9 cellular contexts compared by ENCODE assay signal in genomic region chr11:9600651-9601040, GRCh38. TPM values are rescaled to one million over a fixed set of nuclear protein-coding genes. Genes with fewer than 3 reads are reported as not detected.
DNase-seq lines count a peak whose midpoint lies in the region; ATAC-seq, FAIRE-seq and TF ChIP-seq lines count a peak whose summit lies in the region.
"Had no signal": no experiment of that assay in that cellular context is flagged by ENCODE, and none has a peak within 500 bp of the region (broad histone marks: within the 10 kb centered on the region; RNA-seq: fewer than 3 reads in every experiment).

No MANE protein-coding gene starts in this region.

- H3K4me3 ChIP-seq in CD4-positive, CD25-positive, alpha-beta regulatory T cell (ENCODE audit: low read depth, low read length): peak overlapping the region; percentile 62
- H3K4me3 ChIP-seq in brain microvascular endothelial cell (ENCODE audit: low read depth, low read length): no peak overlapping the region
- H3K4me3 ChIP-seq in transverse colon: no peak overlapping the region
- H3K4me3 ChIP-seq: cardiac muscle cell had no signal

- peak overlapping the region in 2 of 4 donors; percentile 68 to 69 for H3K4me3 Mint-ChIP-seq in CD4-positive, CD25-positive, alpha-beta regulatory T cell
- H3K4me3 Mint-ChIP-seq in progenitor cell of endocrine pancreas (ENCODE audit: low read depth): no peak overlapping the region

- no peaks in the 10 kb centered on the region for H3K36me3 Mint-ChIP-seq in CD4-positive, CD25-positive, alpha-beta regulatory T cell
- H3K36me3 Mint-ChIP-seq in progenitor cell of endocrine pancreas (ENCODE audit: insufficient read depth): no peaks in the 10 kb centered on the region

- no peaks in the 10 kb centered on the region for H3K36me3 ChIP-seq in CD4-positive, CD25-positive, alpha-beta regulatory T cell (ENCODE audit: control insufficient read depth, insufficient read depth, low read length)
- no peaks in the 10 kb centered on the region for H3K36me3 ChIP-seq in brain microvascular endothelial cell (replicated peaks)
- no peaks in the 10 kb centered on the region for H3K36me3 ChIP-seq in transverse colon
- H3K36me3 ChIP-seq: cardiac muscle cell had no signal

- 73 to 83% methylated on average over 2 to 4 of the region's 4 CpGs for WGBS in transverse colon (ENCODE audit: low coverage in 1 of 2), 2 donors

- in situ Hi-C loops in brain microvascular endothelial cell (cut with HindIII; ENCODE audit: low pct_ligation_motif_present, low sequenced_read_pairs): no loop called here
- in situ Hi-C loops in transverse colon (cut with MboI; ENCODE audit: low pct_ligation_motif_present in 1 of 4, low pct_unique_long_range_greater_than_20kb in 1 of 4, low sequenced_read_pairs in 3 of 4): no loop called here

- H3K27ac Mint-ChIP-seq in CD4-positive, CD25-positive, alpha-beta regulatory T cell: peak overlapping the region; percentile 35 to 88 (median 45)
- H3K27ac Mint-ChIP-seq in progenitor cell of endocrine pancreas: no peak overlapping the region

- no peak for FAIRE-seq in GM12892 (lab: Jason Lieb, UNC)

- no peak overlapping the region for H3K27ac ChIP-seq in CD4-positive, CD25-positive, alpha-beta regulatory T cell (ENCODE audit: insufficient read depth, low read length, poor library complexity, severe bottlenecking)
- peak overlapping the region; percentile 85 for H3K27ac ChIP-seq in brain microvascular endothelial cell
- peak overlapping the region in 1 of 4 donors; percentile 2 for H3K27ac ChIP-seq in transverse colon
- H3K27ac ChIP-seq: cardiac muscle cell had no signal

- no peaks in the 10 kb centered on the region for H3K9me3 ChIP-seq in CD4-positive, CD25-positive, alpha-beta regulatory T cell (ENCODE audit: control insufficient read depth in 2 of 2, low read length in 2 of 2)
- H3K9me3 ChIP-seq in transverse colon: no peaks in the 10 kb centered on the region

- TF ChIP-seq EP300 in transverse colon (IDR thresholded peaks at IDR 0.05; ENCODE audit: low read depth): no peak

- no peaks in the 10 kb centered on the region for H3K27me3 ChIP-seq in CD4-positive, CD25-positive, alpha-beta regulatory T cell (ENCODE audit: control insufficient read depth, insufficient read depth, low read length)
- H3K27me3 ChIP-seq in brain microvascular endothelial cell (replicated peaks): no peaks in the 10 kb centered on the region
- no peaks in the 10 kb centered on the region for H3K27me3 ChIP-seq in transverse colon
- H3K27me3 ChIP-seq: cardiac muscle cell had no signal

- TF ChIP-seq POLR2A in transverse colon (IDR thresholded peaks at IDR 0.05): no peak
- TF ChIP-seq POLR2A in GM12892 (IDR thresholded peaks at IDR 0.05; ENCODE audit: low read depth, low read length): no peak

- intact Hi-C loops in transverse colon (cut with DNase I; ENCODE audit: low total_unique reads): no loop called here

- H3K27me3 Mint-ChIP-seq in CD4-positive, CD25-positive, alpha-beta regulatory T cell: no peaks in the 10 kb centered on the region
- no peaks in the 10 kb centered on the region for H3K27me3 Mint-ChIP-seq in progenitor cell of endocrine pancreas

- peaks cover 0 to 1% (median 0%) of the 10 kb centered on the region in 7 donors for H3K9me3 Mint-ChIP-seq in CD4-positive, CD25-positive, alpha-beta regulatory T cell
- H3K9me3 Mint-ChIP-seq in progenitor cell of endocrine pancreas (ENCODE audit: low read depth): no peaks in the 10 kb centered on the region

- DNase-seq in CD4-positive, CD25-positive, alpha-beta regulatory T cell: no peak
- DNase-seq in brain microvascular endothelial cell (no peak), transverse colon (no peak), progenitor cell of endocrine pancreas (ENCODE audit: low spot score, unreplicated experiment) (no peak), GM12892 (ENCODE audit: insufficient read length) (no peak)
- DNase-seq in stimulated activated naive CD4-positive, alpha-beta T cell (lab: John Stamatoyannopoulos, UW): no peak

- TF ChIP-seq CTCF in brain microvascular endothelial cell (IDR thresholded peaks at IDR 0.05; ENCODE audit: low read depth, low read length, missing control alignments) (no peak), transverse colon (IDR thresholded peaks at IDR 0.05) (no peak), progenitor cell of endocrine pancreas (IDR thresholded peaks at IDR 0.05; ENCODE audit: unreplicated experiment) (no peak)

- H3K4me1 Mint-ChIP-seq in CD4-positive, CD25-positive, alpha-beta regulatory T cell: peaks cover 11 to 23% (median 16%) of the 10 kb centered on the region in 4 donors
- H3K4me1 Mint-ChIP-seq in progenitor cell of endocrine pancreas (ENCODE audit: low read depth): peaks cover 10% of the 10 kb centered on the region

- ATAC-seq in CD4-positive, CD25-positive, alpha-beta regulatory T cell (ENCODE audit: low read depth in 2 of 2): no peak
- peak; percentile 34 for ATAC-seq in GM19438 (IDR thresholded peaks at IDR 0.05; ENCODE audit: low read depth, unreplicated experiment)
- peak; percentile 42 for ATAC-seq in HG03520 (IDR thresholded peaks at IDR 0.05; ENCODE audit: unreplicated experiment)

- H3K4me1 ChIP-seq in CD4-positive, CD25-positive, alpha-beta regulatory T cell (ENCODE audit: control insufficient read depth, insufficient read depth, low read length, poor library complexity, severe bottlenecking): peaks cover 15% of the 10 kb centered on the region
- peaks cover 0 to 8% (median 0%) of the 10 kb centered on the region in 4 donors for H3K4me1 ChIP-seq in transverse colon

RNA-seq across cellular contexts. Expression of gene WEE1, which starts 27.2 kb away (rescaled TPM):
- total RNA-seq in CD4-positive, CD25-positive, alpha-beta regulatory T cell: 41.1 TPM
- polyA plus RNA-seq in CD4-positive, CD25-positive, alpha-beta regulatory T cell: 10 to 100 TPM; 11.5 to 25.4 (median 18.9) TPM
- total RNA-seq in transverse colon: 10 to 100 TPM in 3 of 4 donors, 1 to 10 TPM in 1; 7.9 to 48.2 (median 31.8) TPM
- 154 and 179 TPM in 2 replicates for total RNA-seq in progenitor cell of endocrine pancreas
- 38.4 TPM for polyA plus RNA-seq in GM12892 (2012; ENCODE audit: missing spikeins)

Comparison
In these comparisons a context has a peak if more than half of its experiments do, and no peak if none do; other contexts are left out.
1. ATAC-seq: peak in GM19438 (single experiment) and HG03520 (single experiment); none in CD4-positive, CD25-positive, alpha-beta regulatory T cell (0 of 2).